ENCODE assay signal across 17 cellular contexts in genomic region chr5:110342683-110343082, GRCh38.
"Had no signal": no experiment of that assay in that cellular context is flagged by ENCODE, and none has a peak within 500 bp of the region (broad histone marks: within the 10 kb centered on the region; RNA-seq: fewer than 3 reads in every experiment).

No MANE protein-coding gene starts in this region.

- H3K9me3 ChIP-seq: lower lobe of right lung, tibial artery had no signal

- H3K4me1 ChIP-seq: lower lobe of right lung had no signal

- H3K36me3 ChIP-seq: brain microvascular endothelial cell, lower lobe of right lung, tibial artery had no signal

- H3K27me3 ChIP-seq: brain microvascular endothelial cell, tibial artery had no signal

- ATAC-seq: activated CD8-positive, alpha-beta T cell treated with anti-CD3 and anti-CD28 coated beads, Interleukin-2, amount 10 ng/mL, durations not matched to agents 7 days and 5 days; effector memory CD8-positive, alpha-beta T cell; esophagus mucosa; naive thymus-derived CD4-positive, alpha-beta T cell had no signal

- H3K4me3 ChIP-seq: lower lobe of right lung, tibial artery had no signal

- DNase-seq: activated CD4-positive, alpha-beta T cell treated with anti-CD3 and anti-CD28 coated beads for 1 hour; activated CD4-positive, alpha-beta T cell treated with anti-CD3 and anti-CD28 coated beads, Interleukin-2, amount 50 U/mL, for 1 hour; activated CD8-positive, alpha-beta T cell treated with anti-CD3 and anti-CD28 coated beads, Interleukin-2, amount 10 ng/mL, durations not matched to agents 7 days and 5 days; activated gamma-delta T cell treated with Interleukin-2 at 50 U/mL for 16 hours; anterior cingulate cortex; brain microvascular endothelial cell; effector memory CD8-positive, alpha-beta T cell; head of caudate nucleus; lower lobe of right lung; naive thymus-derived CD4-positive, alpha-beta T cell; stimulated activated CD4-positive, alpha-beta T cell treated with anti-CD3 and anti-CD28 coated beads, Interleukin-12 subunit alpha, Interleukin-12 subunit beta, amount 100 ng/mL, for 4 hours; stimulated activated CD4-positive, alpha-beta T cell treated with anti-CD3 and anti-CD28 coated beads, Interleukin-4, amount 100 ng/mL, for 4 hours; stimulated activated naive CD8-positive, alpha-beta T cell treated with anti-CD3 and anti-CD28 coated beads, Interleukin-15, Interleukin-2, amounts not matched to agents 100 U/mL and 50 U/mL, for 24 hours; T-helper 1 cell; T-helper 9 cell had no signal

- H3K27ac ChIP-seq: brain microvascular endothelial cell, lower lobe of right lung had no signal
